In genomic region chr9:102101723-102102122, GRCh38 we compare ENCODE assay signal across 18 cellular contexts.
DNase-seq lines count a peak whose midpoint lies in the region; ATAC-seq, FAIRE-seq and TF ChIP-seq lines count a peak whose summit lies in the region.
"Had no signal": no experiment of that assay in that cellular context is flagged by ENCODE, and none has a peak within 500 bp of the region (broad histone marks: within the 10 kb centered on the region; RNA-seq: fewer than 3 reads in every experiment).

No MANE protein-coding gene starts in this region.

- DNase-seq in HepG2 (ENCODE audit: low spot score): no peak
- no peak for DNase-seq in right lobe of liver
- peak; percentile 53 for DNase-seq in brain microvascular endothelial cell
- DNase-seq in iris pigment epithelial cell (ENCODE audit: low read depth): peak; percentile 8
- DNase-seq in NCI-H1417 (lab: John Stamatoyannopoulos, UW): no peak
- no peak for DNase-seq in testis
- DNase-seq in anterior cingulate cortex (lab: John Stamatoyannopoulos, UW): no peak
- no peak for DNase-seq in sciatic nerve (ENCODE audit: low spot score)
- DNase-seq: 8988T, DMS79 treated with DMSO at 0.1 percent for 48 hours, KBM-7, MV-4-11, NCI-H1417 treated with DMSO at 0.1 percent for 48 hours, NCI-H1930, NCI-H345, NCI-H524 treated with DMSO at 0.1 percent for 48 hours, SIG-M5 had no signal

- no peak overlapping the region for H2AFZ ChIP-seq in HepG2 (ENCODE audit: low read length)

- H3K4me3 ChIP-seq in HepG2 (replicated peaks in 1 of 3; ENCODE audit: insufficient read depth in 1 of 3, low read depth in 2 of 3, low read length in 3 of 3) (no peak overlapping the region), right lobe of liver (no peak overlapping the region), brain microvascular endothelial cell (ENCODE audit: low read depth, low read length) (no peak overlapping the region), testis (no peak overlapping the region)
- H3K4me3 ChIP-seq: HAP-1 had no signal

- H3K4me1 ChIP-seq in HepG2 (ENCODE audit: insufficient read depth, low read length) (no peaks in the 10 kb centered on the region), right lobe of liver (no peaks in the 10 kb centered on the region), testis (no peaks in the 10 kb centered on the region)

- BruUV-seq in HepG2 (replicated peaks; lab: Mats Ljungman, UMichigan): no TSS peak

- no peaks in the 10 kb centered on the region for H3K9me3 ChIP-seq in HepG2 (ENCODE audit: low read length)
- no peaks in the 10 kb centered on the region for H3K9me3 ChIP-seq in right lobe of liver
- H3K9me3 ChIP-seq in testis: no peaks in the 10 kb centered on the region
- H3K9me3 ChIP-seq: HAP-1 had no signal

- CTCF ChIA-PET in HepG2 (lab: Yijun Ruan, JAX; ENCODE audit: low intra/inter-chr PET ratio, low total read pairs): no interaction called here

- TF ChIP-seq EP300 in HepG2 (IDR thresholded peaks at IDR 0.05; ENCODE audit: low read depth in 2 of 2, low read length in 2 of 2) (no peak), HepG2 (CRISPR knock-in tag; IDR thresholded peaks at IDR 0.05; ENCODE audit: borderline replicate concordance) (no peak)

- TF ChIP-seq POLR2A in HepG2 (IDR thresholded peaks at IDR 0.05; ENCODE audit: insufficient read depth in 1 of 2, low read depth in 2 of 2, low read length in 2 of 2) (no peak), right lobe of liver (IDR thresholded peaks at IDR 0.05) (no peak), testis (IDR thresholded peaks at IDR 0.05) (no peak)

- no peak for TF ChIP-seq CTCF in HepG2 (CRISPR knock-in tag; IDR thresholded peaks at IDR 0.05)
- TF ChIP-seq CTCF in right lobe of liver (IDR thresholded peaks at IDR 0.05): no peak
- no peak for TF ChIP-seq CTCF in brain microvascular endothelial cell (IDR thresholded peaks at IDR 0.05; ENCODE audit: low read depth, low read length, missing control alignments)
- TF ChIP-seq CTCF in testis (IDR thresholded peaks at IDR 0.05): no peak

- no peak for ATAC-seq in HepG2
- no peak for ATAC-seq in right lobe of liver
- no peak for ATAC-seq in sciatic nerve

- in situ Hi-C loops in HepG2 (cut with HindIII; ENCODE audit: extremely low pct_ligation_motif_present, low pct_unique_long_range_greater_than_20kb): no loop called here
- in situ Hi-C loops in brain microvascular endothelial cell (cut with HindIII; ENCODE audit: low pct_ligation_motif_present, low sequenced_read_pairs): no loop called here

- intact Hi-C loops in HepG2 (cut with micrococcal nuclease; ENCODE audit: unreplicated experiment) (no loop called here), right lobe of liver (cut with DNase I) (no loop called here), testis (cut with DNase I; ENCODE audit: low total_unique reads) (no loop called here), sciatic nerve (cut with DNase I) (no loop called here)

- H3K27ac ChIP-seq in HepG2 (ENCODE audit: extremely low read length, insufficient read depth, low read length): no peak overlapping the region
- H3K27ac ChIP-seq in right lobe of liver: no peak overlapping the region
- no peak overlapping the region for H3K27ac ChIP-seq in brain microvascular endothelial cell
- H3K27ac ChIP-seq in testis: no peak overlapping the region

- no peak for FAIRE-seq in HepG2 (lab: Jason Lieb, UNC)

- no peaks in the 10 kb centered on the region for H3K79me2 ChIP-seq in HepG2 (ENCODE audit: insufficient read depth, low read length)

- H3K27me3 ChIP-seq in HepG2 (ENCODE audit: control insufficient read depth in 1 of 2, insufficient read depth in 2 of 2, low read length in 2 of 2) (no peaks in the 10 kb centered on the region), right lobe of liver (no peaks in the 10 kb centered on the region), brain microvascular endothelial cell (replicated peaks) (no peaks in the 10 kb centered on the region), testis (no peaks in the 10 kb centered on the region)

- no peak overlapping the region for H3K4me2 ChIP-seq in HepG2 (ENCODE audit: low read depth, low read length)

- POLR2A ChIA-PET in HepG2 (lab: Yijun Ruan, JAX): no interaction called here

- no peaks in the 10 kb centered on the region for H4K20me1 ChIP-seq in HepG2 (ENCODE audit: insufficient read depth, low read length)

- H3K36me3 ChIP-seq in HepG2 (replicated peaks in 1 of 2; ENCODE audit: control insufficient read depth in 1 of 2, insufficient read depth in 2 of 2, low read length in 2 of 2): no peaks in the 10 kb centered on the region
- H3K36me3 ChIP-seq in right lobe of liver: no peaks in the 10 kb centered on the region
- no peaks in the 10 kb centered on the region for H3K36me3 ChIP-seq in brain microvascular endothelial cell (replicated peaks)
- no peaks in the 10 kb centered on the region for H3K36me3 ChIP-seq in testis (ENCODE audit: low read depth, missing control alignments)
- H3K36me3 ChIP-seq: HAP-1 had no signal

- no peak for TF ChIP-seq RAD21 in HepG2 (CRISPR knock-in tag; IDR thresholded peaks at IDR 0.05)

- H3K9ac ChIP-seq in HepG2 (ENCODE audit: insufficient read depth, low read depth, low read length): no peak overlapping the region

TF ChIP-seq in HepG2, 621 proteins besides CTCF, POLR2A, EP300 and RAD21:
- TF ChIP-seq MAFK (conservative IDR thresholded peaks at IDR 0.05 in 1 of 2, IDR thresholded peaks at IDR 0.05 in 1 of 2; ENCODE audit: low read length in 2 of 2) (peak; percentile 91 to 95), GATAD2A (CRISPR knock-in tag; IDR thresholded peaks at IDR 0.05) (no peak), ZNF761 (CRISPR knock-in tag; conservative IDR thresholded peaks at IDR 0.05) (no peak), MAFF (IDR thresholded peaks at IDR 0.05; ENCODE audit: low read depth, low read length) (peak; percentile 93)

Comparison
In these comparisons a context has a peak if more than half of its experiments do, and no peak if none do; other contexts are left out.
1. DNase-seq: peak in brain microvascular endothelial cell (single experiment) and iris pigment epithelial cell (single experiment); none in HepG2 (single experiment), right lobe of liver (0 of 3), NCI-H1417 (0 of 3), testis (single experiment), anterior cingulate cortex (0 of 58) and sciatic nerve (single experiment).